23 cellular contexts compared by ENCODE assay signal in genomic region chr15:68773036-68773435, GRCh38.
"Had no signal": no experiment of that assay in that cellular context is flagged by ENCODE, and none has a peak within 500 bp of the region (broad histone marks: within the 10 kb centered on the region; RNA-seq: fewer than 3 reads in every experiment).

No MANE protein-coding gene starts in this region.

- H3K27me3 ChIP-seq: ovary, right lobe of liver, sigmoid colon, stomach, thyroid gland, transverse colon, upper lobe of right lung, vagina had no signal

- H3K4me1 ChIP-seq: parathyroid adenoma, right lobe of liver had no signal

- H3K79me2 ChIP-seq: parathyroid adenoma had no signal

- H3K4me3 ChIP-seq: ovary, psoas muscle, right lobe of liver, sigmoid colon, stomach, thoracic aorta, thyroid gland, transverse colon, upper lobe of right lung, vagina had no signal

- ATAC-seq: naive thymus-derived CD8-positive, alpha-beta T cell; natural killer cell treated with Interleukin-12 subunit alpha and Interleukin-12 subunit beta and Interleukin-15 and Interleukin-18, amount 100 ng/mL, for 72 hours; psoas muscle; right cardiac atrium; right lobe of liver; stimulated activated effector memory CD8-positive, alpha-beta T cell treated with anti-CD3 and anti-CD28 coated beads, Interleukin-12 subunit alpha, Interleukin-12 subunit beta, amount 100 ng/mL, for 72 hours; stimulated activated naive B cell treated with anti-CD40 and anti-IgM and Interleukin-4, amounts not matched to agents 10 μg/mL and 1 μg/mL and 100 μg/mL, for 72 hours; upper lobe of right lung had no signal

- H3K9me3 ChIP-seq: ovary, psoas muscle, right lobe of liver, sigmoid colon, stomach, thoracic aorta, thyroid gland, transverse colon, upper lobe of right lung, vagina had no signal

- H2AFZ ChIP-seq: parathyroid adenoma had no signal

- DNase-seq: naive thymus-derived CD8-positive, alpha-beta T cell; nephron progenitor cell; ovary; psoas muscle; right cardiac atrium; right lobe of liver; sigmoid colon; small intestine; stimulated activated CD4-positive, alpha-beta T cell treated with anti-CD3 and anti-CD28 coated beads, Interleukin-15, amount 100 ng/mL, for 24 hours; stimulated activated CD4-positive, alpha-beta T cell treated with anti-CD3 and anti-CD28 coated beads, Interleukin-2, amount 100 ng/mL, for 24 hours; stimulated activated CD4-positive, alpha-beta T cell treated with anti-CD3 and anti-CD28 coated beads, Interleukin-2, amount 100 ng/mL, for 48 hours; stimulated activated CD4-positive, alpha-beta T cell treated with anti-CD3 and anti-CD28 coated beads, Interleukin-4, amount 100 ng/mL, for 24 hours; stimulated activated naive B cell treated with anti-CD40 and anti-IgM and Interleukin-4, amounts not matched to agents 10 μg/mL and 1 μg/mL and 100 μg/mL, for 72 hours; stimulated activated naive CD4-positive, alpha-beta T cell treated with Interleukin-2 at 50 U/mL for 16 hours; stomach; thyroid gland; transverse colon; upper lobe of right lung had no signal

- H3K36me3 ChIP-seq: ovary, thyroid gland, transverse colon had no signal

- FAIRE-seq: small intestine had no signal

- H3K9ac ChIP-seq: parathyroid adenoma had no signal

- H3K27ac ChIP-seq: ovary, parathyroid adenoma, psoas muscle, right lobe of liver, sigmoid colon, stomach, thoracic aorta, thyroid gland, transverse colon, upper lobe of right lung, vagina had no signal
